8 cellular contexts compared by ENCODE assay signal in genomic region chr2:192190474-192190873, GRCh38. TPM values are rescaled to one million over a fixed set of nuclear protein-coding genes. Genes with fewer than 3 reads are reported as not detected.
DNase-seq lines count a peak whose midpoint lies in the region; ATAC-seq and TF ChIP-seq lines count a peak whose summit lies in the region.

No MANE protein-coding gene starts in this region.

- peaks cover 13% of the 10 kb centered on the region for H3K27me3 Mint-ChIP-seq in endothelial cell (ENCODE audit: unreplicated experiment)

- H3K9me3 Mint-ChIP-seq in endothelial cell (ENCODE audit: unreplicated experiment), result no peaks in the 10 kb centered on the region

- no peaks in the 10 kb centered on the region for H3K36me3 Mint-ChIP-seq in endothelial cell (ENCODE audit: low read depth, unreplicated experiment)

- TF ChIP-seq CTCF in endothelial cell (IDR thresholded peaks at IDR 0.05; ENCODE audit: unreplicated experiment), result peak; percentile 52

- ATAC-seq in GM19035 (IDR thresholded peaks at IDR 0.05; ENCODE audit: unreplicated experiment), result no peak
- ATAC-seq in GM19397 (IDR thresholded peaks at IDR 0.05; ENCODE audit: unreplicated experiment), result no peak

- H3K4me3 Mint-ChIP-seq in endothelial cell (ENCODE audit: unreplicated experiment), result no peak overlapping the region

- H3K27ac Mint-ChIP-seq in endothelial cell (ENCODE audit: unreplicated experiment), result no peak overlapping the region

- peak; percentile 21 for DNase-seq in SKM-1 treated with dmso at 0.1 percent for 144 hours (lab: John Stamatoyannopoulos, UW; ENCODE audit: unreplicated experiment)
- no peak for DNase-seq in SKM-1 (lab: John Stamatoyannopoulos, UW; ENCODE audit: unreplicated experiment)
- peak; percentile 38 for DNase-seq in NCI-H2227 (lab: John Stamatoyannopoulos, UW; ENCODE audit: unreplicated experiment)
- DNase-seq in endothelial cell (ENCODE audit: low spot score), result no peak
- peak; percentile 31 for DNase-seq in stromal cell of bone marrow (ENCODE audit: low read depth)
- DNase-seq in putamen (ENCODE audit: low spot score), result no peak

- H3K4me1 Mint-ChIP-seq in endothelial cell (ENCODE audit: unreplicated experiment), result peaks cover 4% of the 10 kb centered on the region

RNA-seq across cellular contexts. Expression of gene TMEFF2, which starts 4.3 kb away (rescaled TPM):
- total RNA-seq in endothelial cell (ENCODE audit: unreplicated experiment), result 0.10 TPM

Comparison
In these comparisons a context has a peak if more than half of its experiments do, and no peak if none do; other contexts are left out.
1. DNase-seq: peak in SKM-1 treated with dmso at 0.1 percent for 144 hours (single experiment), NCI-H2227 (single experiment) and stromal cell of bone marrow (single experiment); none in SKM-1 (single experiment), endothelial cell (single experiment) and putamen (single experiment).